ENCODE assay signal across 33 cellular contexts in the genomic region with DNA sequence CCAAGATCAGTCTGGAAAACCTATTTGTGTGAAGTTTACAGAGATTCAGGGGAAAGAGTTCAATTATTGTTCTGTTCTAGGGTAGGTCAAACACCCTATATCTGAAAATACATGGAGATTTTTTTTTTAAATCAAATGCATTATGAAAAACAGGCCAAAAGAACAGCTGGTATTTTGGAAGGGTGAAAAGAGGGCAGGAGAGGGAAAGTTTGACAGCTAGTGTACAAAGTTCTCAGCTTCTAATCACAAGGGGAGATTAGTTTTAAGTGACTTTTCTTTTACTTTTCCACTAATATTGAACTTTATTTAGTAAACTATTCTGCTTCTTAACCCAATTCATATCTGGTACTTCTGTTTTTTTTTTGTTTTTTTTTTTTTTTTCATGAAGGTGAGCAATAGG.
"Had no signal": no experiment of that assay in that cellular context is flagged by ENCODE, and none has a peak within 500 bp of the region (broad histone marks: within the 10 kb centered on the region; RNA-seq: fewer than 3 reads in every experiment).

No MANE protein-coding gene starts in this region.

- H3K36me3 ChIP-seq: adrenal gland, cardiac muscle cell had no signal

- DNase-seq: activated B cell treated with CpG ODN at 0.5 μM for 24 hours; activated CD4-positive, alpha-beta memory T cell treated with anti-CD3 and anti-CD28 coated beads for 36 hours; activated CD4-positive, alpha-beta T cell treated with anti-CD3 and anti-CD28 coated beads for 4 hours; activated CD4-positive, alpha-beta T cell treated with anti-CD3 and anti-CD28 coated beads, Interleukin-2, amount 10 ng/mL, durations not matched to agents 24 days and 14 days; activated CD4-positive, alpha-beta T cell treated with anti-CD3 and anti-CD28 coated beads, Interleukin-2, amount 50 U/mL, for 1 hour; activated CD4-positive, alpha-beta T cell treated with anti-CD3 and anti-CD28 coated beads, Interleukin-2, amount 50 U/mL, for 4 hours; activated CD4-positive, CD25-positive, alpha-beta regulatory T cell treated with anti-CD3 and anti-CD28 coated beads, Interleukin-2, amount 50 U/mL, for 72 hours; activated CD8-positive, alpha-beta memory T cell treated with anti-CD3 and anti-CD28 coated beads, Interleukin-2, amount 50 U/mL, for 4 hours; activated CD8-positive, alpha-beta T cell treated with anti-CD3 and anti-CD28 coated beads for 36 hours; activated effector memory CD4-positive, alpha-beta T cell treated with anti-CD3 and anti-CD28 coated beads, Interleukin-2, amount 50 U/mL, for 16 hours; activated gamma-delta T cell treated with Interleukin-2 at 50 U/mL for 16 hours; activated naive CD4-positive, alpha-beta T cell; activated naive CD4-positive, alpha-beta T cell treated with anti-CD3 and anti-CD28 coated beads for 36 hours; activated naive CD4-positive, alpha-beta T cell treated with anti-CD3 and anti-CD28 coated beads, Interleukin-2, amount 50 U/mL, for 16 hours; activated naive CD8-positive, alpha-beta T cell treated with anti-CD3 and anti-CD28 coated beads for 36 hours; activated T-cell treated with anti-CD3 and anti-CD28 coated beads for 4 hours; activated T-cell treated with anti-CD3 and anti-CD28 coated beads, Interleukin-2, amount 50 U/mL, for 1 hour; activated T-cell treated with anti-CD3 and anti-CD28 coated beads, Interleukin-2, amount 50 U/mL, for 4 hours; activated T-cell treated with anti-CD3 and anti-CD28 coated beads, Interleukin-2, amount 50 U/mL, for 72 hours; adrenal gland; aorta; caudate nucleus; cerebellar nuclear complex; T-helper 1 cell; T-helper 2 cell; T-helper 9 cell had no signal

- FAIRE-seq: astrocyte, bronchial epithelial cell, TTC549 had no signal

- ATAC-seq: activated CD8-positive, alpha-beta T cell treated with anti-CD3 and anti-CD28 coated beads for 36 hours; activated naive CD4-positive, alpha-beta T cell treated with anti-CD3 and anti-CD28 coated beads, Interleukin-2, amount 50 U/mL, for 72 hours; activated T-cell treated with anti-CD3 and anti-CD28 coated beads, Interleukin-2, amount 50 U/mL, for 4 hours; activated T-cell treated with anti-CD3 and anti-CD28 coated beads, Interleukin-2, amount 50 U/mL, for 72 hours; activated T-helper 17 cell treated with anti-CD3 and anti-CD28 coated beads, Interleukin-2, amount 50 U/mL, for 72 hours had no signal

- H3K27me3 ChIP-seq: adrenal gland, cardiac muscle cell had no signal

- H3K27ac ChIP-seq: adrenal gland, cardiac muscle cell, VCaP had no signal

- H3K4me3 ChIP-seq: adrenal gland, cardiac muscle cell had no signal

- H3K9me3 ChIP-seq: adrenal gland had no signal

- H3K4me1 ChIP-seq: adrenal gland had no signal
